In genomic region chr20:41293269-41294037, GRCh38 we compare ENCODE assay signal across 17 cellular contexts. TPM values are rescaled to one million over a fixed set of nuclear protein-coding genes. Genes with fewer than 3 reads are reported as not detected.
A peak's percentile ranks its signal among the peaks of the same experiment; 100 is the strongest.
DNase-seq lines count a peak whose midpoint lies in the region; ATAC-seq, FAIRE-seq and TF ChIP-seq lines count a peak whose summit lies in the region.
"Had no signal": no experiment of that assay in that cellular context is flagged by ENCODE, and none has a peak within 500 bp of the region (broad histone marks: within the 10 kb centered on the region; RNA-seq: fewer than 3 reads in every experiment).

No MANE protein-coding gene starts in this region.

- no peaks in the 10 kb centered on the region for H3K27me3 ChIP-seq in bronchial epithelial cell (ENCODE audit: control insufficient read depth, insufficient read depth, low read length)
- H3K27me3 ChIP-seq in suprapubic skin = no peaks in the 10 kb centered on the region
- H3K27me3 ChIP-seq: upper lobe of left lung had no signal

- TF ChIP-seq EP300 in suprapubic skin (IDR thresholded peaks at IDR 0.05) = no peak

- H3K36me3 ChIP-seq in bronchial epithelial cell (ENCODE audit: control insufficient read depth, insufficient read depth, low read length) (no peaks in the 10 kb centered on the region), suprapubic skin (no peaks in the 10 kb centered on the region)
- H3K36me3 ChIP-seq: upper lobe of left lung had no signal

- DNase-seq in HCEC 1CT = peak; percentile 77
- peak; percentile 41 for DNase-seq in bronchial epithelial cell (ENCODE audit: low read depth)
- DNase-seq in iris pigment epithelial cell (ENCODE audit: low read depth) = peak; percentile 68
- DNase-seq in suprapubic skin (ENCODE audit: low spot score in 2 of 2) = no peak
- DNase-seq in germinal center (ENCODE audit: low spot score) = no peak
- DNase-seq in GM19239 (ENCODE audit: insufficient read length, low spot score) = no peak
- DNase-seq: activated CD4-positive, alpha-beta T cell treated with anti-CD3 and anti-CD28 coated beads, Interleukin-2, amount 50 U/mL, for 48 hours; CD4-positive, alpha-beta T cell; effector memory CD4-positive, alpha-beta T cell; kidney; NCI-H1048; stimulated activated CD4-positive, alpha-beta T cell treated with anti-CD3 and anti-CD28 coated beads, Interleukin-2, amount 100 ng/mL, for 24 hours; stimulated activated CD8-positive, alpha-beta memory T cell treated with anti-CD3 and anti-CD28 coated beads, Interleukin-4, amount 100 ng/mL, for 48 hours; upper lobe of left lung had no signal

- TF ChIP-seq CTCF in bronchial epithelial cell (IDR thresholded peaks at IDR 0.05; ENCODE audit: insufficient read depth, low read length, severe bottlenecking) (no peak), suprapubic skin (IDR thresholded peaks at IDR 0.05) (no peak)

- H3K4me1 ChIP-seq in suprapubic skin = peaks cover 9% of the 10 kb centered on the region

- no peak overlapping the region for H3K4me3 ChIP-seq in bronchial epithelial cell (ENCODE audit: low read depth, low read length)
- no peak overlapping the region for H3K4me3 ChIP-seq in suprapubic skin
- H3K4me3 ChIP-seq: upper lobe of left lung had no signal

- TF ChIP-seq POLR2A in suprapubic skin (IDR thresholded peaks at IDR 0.05) = no peak

- peak overlapping the region; percentile 56 for H3K27ac ChIP-seq in suprapubic skin
- H3K27ac ChIP-seq: upper lobe of left lung had no signal

- H3K9me3 ChIP-seq in suprapubic skin = no peaks in the 10 kb centered on the region
- H3K9me3 ChIP-seq: upper lobe of left lung had no signal

- ATAC-seq in GM21723 (IDR thresholded peaks at IDR 0.05; ENCODE audit: unreplicated experiment) (no peak), HG02885 (IDR thresholded peaks at IDR 0.05; ENCODE audit: poor library complexity, unreplicated experiment) (no peak)
- ATAC-seq: activated T-helper 17 cell treated with anti-CD3 and anti-CD28 coated beads, Interleukin-2, amount 50 U/mL, for 72 hours had no signal

- WGBS in suprapubic skin = 60% methylated on average over 2 of the region's 2 CpGs

- FAIRE-seq in bronchial epithelial cell (lab: Jason Lieb, UNC) (no peak), GM19239 (lab: Jason Lieb, UNC) (no peak)
- FAIRE-seq: kidney had no signal

RNA-seq across cellular contexts. Expression of gene ZHX3, which starts 24.1 kb away (rescaled TPM):
- total RNA-seq in bronchial epithelial cell = 5.8 and 14.5 TPM in 2 replicates
- 10 to 100 TPM; 19.2 to 32.9 (median 31.4) TPM for total RNA-seq in suprapubic skin

RNA-seq across cellular contexts. Expression of gene LPIN3, which starts 47.2 kb away (rescaled TPM):
- 3.9 and 10.0 TPM in 2 replicates for total RNA-seq in bronchial epithelial cell
- 100 to 1,000 TPM in 1 of 4 donors, 10 to 100 TPM in 3; 74.6 to 213 (median 85.2) TPM for total RNA-seq in suprapubic skin

Comparison
In these comparisons a context has a peak if more than half of its experiments do, and no peak if none do; other contexts are left out.
1. DNase-seq: peak in HCEC 1CT (single experiment), bronchial epithelial cell (single experiment) and iris pigment epithelial cell (single experiment); none in suprapubic skin (0 of 2), germinal center (single experiment) and GM19239 (single experiment).